In the genomic region with DNA sequence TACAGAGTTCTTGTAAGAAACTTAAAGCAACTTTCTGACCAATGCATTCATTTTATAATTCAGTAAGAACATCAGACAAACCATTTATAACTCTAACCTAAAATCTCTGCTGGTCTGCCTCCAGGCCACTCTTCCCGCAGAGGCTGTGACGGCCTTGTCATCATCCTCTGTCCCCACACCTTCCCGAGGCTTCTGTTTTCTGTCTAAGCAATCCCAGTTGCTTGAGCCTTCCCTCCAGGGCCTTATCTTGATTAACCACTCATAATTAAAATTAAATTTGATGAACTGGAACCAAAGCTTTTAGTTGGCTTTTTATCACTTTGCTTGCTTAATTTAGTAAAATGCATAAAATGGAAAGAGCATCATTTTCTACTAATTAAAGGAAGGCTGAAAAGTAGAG, we compare ENCODE assay signal across 2 cellular contexts.
A peak's percentile ranks its signal among the peaks of the same experiment; 100 is the strongest.
TF ChIP-seq lines count a peak whose summit lies in the region.

No MANE protein-coding gene starts in this region.

TF ChIP-seq in A549, 52 proteins besides CTCF, POLR2A, EP300 and RAD21:
- TF ChIP-seq, protein P1, sequence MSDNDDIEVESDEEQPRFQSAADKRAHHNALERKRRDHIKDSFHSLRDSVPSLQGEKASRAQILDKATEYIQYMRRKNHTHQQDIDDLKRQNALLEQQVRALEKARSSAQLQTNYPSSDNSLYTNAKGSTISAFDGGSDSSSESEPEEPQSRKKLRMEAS (IDR thresholded peaks at IDR 0.05): no peak
- TF ChIP-seq CHD4 (IDR thresholded peaks at IDR 0.05; ENCODE audit: borderline replicate concordance) (no peak), MYC (IDR thresholded peaks at IDR 0.05; ENCODE audit: borderline replicate concordance, low read length) (no peak), CBX8 (IDR thresholded peaks at IDR 0.05) (no peak), MAZ (IDR thresholded peaks at IDR 0.05; ENCODE audit: borderline replicate concordance, low read depth, low read length) (no peak), SMC3 (IDR thresholded peaks at IDR 0.05) (no peak), HOXB5 (CRISPR knock-in tag; IDR thresholded peaks at IDR 0.05) (no peak), FOSL2 (IDR thresholded peaks at IDR 0.05) (no peak), FOSL2 (CRISPR knock-in tag; IDR thresholded peaks at IDR 0.05) (no peak), CHD2 (IDR thresholded peaks at IDR 0.05; ENCODE audit: low read length, partially characterized antibody) (no peak), CEBPB (IDR thresholded peaks at IDR 0.05) (no peak)
- TF ChIP-seq, protein P2, sequence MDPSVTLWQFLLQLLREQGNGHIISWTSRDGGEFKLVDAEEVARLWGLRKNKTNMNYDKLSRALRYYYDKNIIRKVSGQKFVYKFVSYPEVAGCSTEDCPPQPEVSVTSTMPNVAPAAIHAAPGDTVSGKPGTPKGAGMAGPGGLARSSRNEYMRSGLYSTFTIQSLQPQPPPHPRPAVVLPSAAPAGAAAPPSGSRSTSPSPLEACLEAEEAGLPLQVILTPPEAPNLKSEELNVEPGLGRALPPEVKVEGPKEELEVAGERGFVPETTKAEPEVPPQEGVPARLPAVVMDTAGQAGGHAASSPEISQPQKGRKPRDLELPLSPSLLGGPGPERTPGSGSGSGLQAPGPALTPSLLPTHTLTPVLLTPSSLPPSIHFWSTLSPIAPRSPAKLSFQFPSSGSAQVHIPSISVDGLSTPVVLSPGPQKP (IDR thresholded peaks at IDR 0.05; ENCODE audit: low read depth, low read length): no peak

TF ChIP-seq in SK-N-SH, 30 proteins besides CTCF, POLR2A, EP300 and RAD21:
- TF ChIP-seq ELF1 (IDR thresholded peaks at IDR 0.05) (no peak), GATA2 (CRISPR knock-in tag; IDR thresholded peaks at IDR 0.05) (peak; percentile 83), EZH2phosphoT487 (IDR thresholded peaks at IDR 0.05; ENCODE audit: borderline replicate concordance, low read depth) (no peak), SIN3A (IDR thresholded peaks at IDR 0.05; ENCODE audit: borderline replicate concordance, low read depth, low read length) (no peak), RCOR1 (IDR thresholded peaks at IDR 0.05; ENCODE audit: low read length) (peak; percentile 51; the same call in 1 of the 2 replicates)
- TF ChIP-seq, protein P3, sequence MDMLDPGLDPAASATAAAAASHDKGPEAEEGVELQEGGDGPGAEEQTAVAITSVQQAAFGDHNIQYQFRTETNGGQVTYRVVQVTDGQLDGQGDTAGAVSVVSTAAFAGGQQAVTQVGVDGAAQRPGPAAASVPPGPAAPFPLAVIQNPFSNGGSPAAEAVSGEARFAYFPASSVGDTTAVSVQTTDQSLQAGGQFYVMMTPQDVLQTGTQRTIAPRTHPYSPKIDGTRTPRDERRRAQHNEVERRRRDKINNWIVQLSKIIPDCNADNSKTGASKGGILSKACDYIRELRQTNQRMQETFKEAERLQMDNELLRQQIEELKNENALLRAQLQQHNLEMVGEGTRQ (IDR thresholded peaks at IDR 0.05; ENCODE audit: borderline replicate concordance, low read depth, low read length): no peak
TF ChIP-seq in SK-N-SH: peak in this region for 2.
